13 cellular contexts compared by ENCODE assay signal in genomic region chr3:23671901-23672589, GRCh38.
DNase-seq lines count a peak whose midpoint lies in the region; ATAC-seq and TF ChIP-seq lines count a peak whose summit lies in the region.
"Had no signal": no experiment of that assay in that cellular context is flagged by ENCODE, and none has a peak within 500 bp of the region (broad histone marks: within the 10 kb centered on the region; RNA-seq: fewer than 3 reads in every experiment).

No MANE protein-coding gene starts in this region.

- H2AFZ ChIP-seq in PC-9 (peak overlapping the region; percentile 73), trophoblast cell (ENCODE audit: insufficient read depth, low read length, poor library complexity) (no peak overlapping the region)

- no peak overlapping the region for H3K9ac ChIP-seq in trophoblast cell (ENCODE audit: low read length)
- H3K9ac ChIP-seq: BLaER1 treated with 17β-estradiol and CSF1 and Interleukin-3, amounts not matched to agents 10 nM and 100 nM had no signal

- intact Hi-C loops in PC-9 (cut with micrococcal nuclease; ENCODE audit: unreplicated experiment): no loop called here
- intact Hi-C loops in CD4-positive, alpha-beta T cell (cut with DNase I, micrococcal nuclease): no loop called here

- peak; percentile 13 for DNase-seq in BE2C
- peak; percentile 65 to 89 for DNase-seq in PC-9
- DNase-seq in foreskin keratinocyte: peak in 1 of 2 donors; percentile 50
- peak; percentile 61 to 72 for DNase-seq in trophoblast cell
- DNase-seq in CD4-positive, alpha-beta T cell: no peak
- no peak for DNase-seq in activated CD8-positive, alpha-beta memory T cell treated with anti-CD3 and anti-CD28 coated beads, Interleukin-2, amount 50 U/mL, for 4 hours
- DNase-seq in activated T-cell treated with anti-CD3 and anti-CD28 coated beads, Interleukin-2, amount 50 U/mL, for 72 hours: no peak
- no peak for DNase-seq in cerebellum (ENCODE audit: low spot score)
- DNase-seq: activated naive CD4-positive, alpha-beta T cell treated with anti-CD3 and anti-CD28 coated beads, Interleukin-2, amount 10 ng/mL, durations not matched to agents 7 days and 5 days; stimulated activated CD8-positive, alpha-beta memory T cell treated with anti-CD3 and anti-CD28 coated beads, Interleukin-4, amount 100 ng/mL, for 48 hours had no signal

- no peak overlapping the region for H3K27ac Mint-ChIP-seq in CD4-positive, alpha-beta T cell
- H3K27ac Mint-ChIP-seq in activated T-cell treated with anti-CD3 and anti-CD28 coated beads, Interleukin-2, amount 50 U/mL, for 72 hours: no peak overlapping the region
- H3K27ac Mint-ChIP-seq: activated naive CD4-positive, alpha-beta T cell treated with anti-CD3 and anti-CD28 coated beads, Interleukin-2, amount 10 ng/mL, durations not matched to agents 7 days and 5 days had no signal

- no peaks in the 10 kb centered on the region for H3K9me2 ChIP-seq in PC-9 (ENCODE audit: insufficient read depth)

- H3K36me3 Mint-ChIP-seq in CD4-positive, alpha-beta T cell (ENCODE audit: low read depth): no peaks in the 10 kb centered on the region
- H3K36me3 Mint-ChIP-seq in activated T-cell treated with anti-CD3 and anti-CD28 coated beads, Interleukin-2, amount 50 U/mL, for 72 hours (ENCODE audit: insufficient read depth in 2 of 2): no peaks in the 10 kb centered on the region
- H3K36me3 Mint-ChIP-seq: activated naive CD4-positive, alpha-beta T cell treated with anti-CD3 and anti-CD28 coated beads, Interleukin-2, amount 10 ng/mL, durations not matched to agents 7 days and 5 days had no signal

- peak overlapping the region; percentile 72 for H3K27ac ChIP-seq in PC-9
- H3K27ac ChIP-seq in foreskin keratinocyte: no peak overlapping the region
- no peak overlapping the region for H3K27ac ChIP-seq in trophoblast cell (ENCODE audit: low read depth, low read length)
- H3K27ac ChIP-seq in CD4-positive, alpha-beta T cell (ENCODE audit: low read depth, low read length): no peak overlapping the region
- H3K27ac ChIP-seq: BLaER1 treated with 17β-estradiol and CSF1 and Interleukin-3, amounts not matched to agents 10 nM and 100 nM; neutrophil; VCaP had no signal

- POLR2A ChIA-PET in PC-9 (lab: Charles Lee; ENCODE audit: unreplicated experiment): no interaction called here
- POLR2A ChIA-PET in CD4-positive, alpha-beta T cell (lab: Charles Lee): no interaction called here

- no peak overlapping the region for H2AK5ac ChIP-seq in trophoblast cell (ENCODE audit: low read length)

- no peaks in the 10 kb centered on the region for H3K4me1 Mint-ChIP-seq in CD4-positive, alpha-beta T cell (ENCODE audit: low read depth)
- no peaks in the 10 kb centered on the region for H3K4me1 Mint-ChIP-seq in activated T-cell treated with anti-CD3 and anti-CD28 coated beads, Interleukin-2, amount 50 U/mL, for 72 hours (ENCODE audit: low read depth)
- H3K4me1 Mint-ChIP-seq: activated naive CD4-positive, alpha-beta T cell treated with anti-CD3 and anti-CD28 coated beads, Interleukin-2, amount 10 ng/mL, durations not matched to agents 7 days and 5 days had no signal

- H3K79me2 ChIP-seq in PC-9 (ENCODE audit: low read depth): no peaks in the 10 kb centered on the region
- no peaks in the 10 kb centered on the region for H3K79me2 ChIP-seq in trophoblast cell (ENCODE audit: control insufficient read depth, insufficient read depth, low read length, poor library complexity)

- CTCF ChIA-PET in PC-9 (lab: Charles Lee): no interaction called here
- CTCF ChIA-PET in CD4-positive, alpha-beta T cell (lab: Charles Lee): no interaction called here

- H3F3A ChIP-seq in PC-9 (ENCODE audit: insufficient read depth, low read depth): peaks cover 40% of the 10 kb centered on the region

- H3K4me2 ChIP-seq in PC-9 (peak overlapping the region; percentile 83), trophoblast cell (ENCODE audit: low read length) (no peak overlapping the region)
- H3K4me2 ChIP-seq: BLaER1 treated with 17β-estradiol and CSF1 and Interleukin-3, amounts not matched to agents 10 nM and 100 nM had no signal

- no peak overlapping the region for H3K4me3 Mint-ChIP-seq in CD4-positive, alpha-beta T cell
- H3K4me3 Mint-ChIP-seq in activated T-cell treated with anti-CD3 and anti-CD28 coated beads, Interleukin-2, amount 50 U/mL, for 72 hours: no peak overlapping the region
- H3K4me3 Mint-ChIP-seq: activated naive CD4-positive, alpha-beta T cell treated with anti-CD3 and anti-CD28 coated beads, Interleukin-2, amount 10 ng/mL, durations not matched to agents 7 days and 5 days had no signal

- TF ChIP-seq CTCF in BE2C (IDR thresholded peaks at IDR 0.05; ENCODE audit: low read depth, low read length) (no peak), PC-9 (conservative IDR thresholded peaks at IDR 0.05) (no peak), foreskin keratinocyte (conservative IDR thresholded peaks at IDR 0.05) (peak; percentile 38)
- TF ChIP-seq CTCF in CD4-positive, alpha-beta T cell (IDR thresholded peaks at IDR 0.05): no peak

- BruUV-seq in PC-9 (replicated peaks; lab: Mats Ljungman, UMichigan): no TSS peak

- H2BK120ac ChIP-seq in trophoblast cell (ENCODE audit: insufficient read depth, low read length, poor library complexity): no peak overlapping the region

- H4K8ac ChIP-seq in trophoblast cell (ENCODE audit: low read depth, low read length): no peak overlapping the region

- peak; percentile 70 for ATAC-seq in foreskin keratinocyte
- no peak for ATAC-seq in CD4-positive, alpha-beta T cell (ENCODE audit: poor library complexity)
- ATAC-seq in activated T-cell treated with anti-CD3 and anti-CD28 coated beads, Interleukin-2, amount 50 U/mL, for 72 hours (replicated peaks in 1 of 2): no peak

- H3K79me1 ChIP-seq in trophoblast cell (ENCODE audit: low read length): no peaks in the 10 kb centered on the region

- H3K18ac ChIP-seq in trophoblast cell (ENCODE audit: low read length): no peak overlapping the region

- no peaks in the 10 kb centered on the region for H3K9me3 Mint-ChIP-seq in CD4-positive, alpha-beta T cell
- no peaks in the 10 kb centered on the region for H3K9me3 Mint-ChIP-seq in activated T-cell treated with anti-CD3 and anti-CD28 coated beads, Interleukin-2, amount 50 U/mL, for 72 hours
- H3K9me3 Mint-ChIP-seq: activated naive CD4-positive, alpha-beta T cell treated with anti-CD3 and anti-CD28 coated beads, Interleukin-2, amount 10 ng/mL, durations not matched to agents 7 days and 5 days had no signal

- H3K4me1 ChIP-seq in BE2C (no peaks in the 10 kb centered on the region), PC-9 (replicated peaks; ENCODE audit: insufficient read depth) (peaks cover 63% of the 10 kb centered on the region), foreskin keratinocyte (peaks cover 15% of the 10 kb centered on the region), trophoblast cell (ENCODE audit: control insufficient read depth in 1 of 2, insufficient read depth in 2 of 2, low read length in 2 of 2) (no peaks in the 10 kb centered on the region)
- H3K4me1 ChIP-seq: BLaER1 treated with 17β-estradiol and CSF1 and Interleukin-3, amounts not matched to agents 10 nM and 100 nM had no signal

- no peak overlapping the region for H4K12ac ChIP-seq in trophoblast cell (ENCODE audit: low read depth, low read length)

- no peaks in the 10 kb centered on the region for H3K36me3 ChIP-seq in BE2C
- no peaks in the 10 kb centered on the region for H3K36me3 ChIP-seq in PC-9 (ENCODE audit: low read depth)
- no peaks in the 10 kb centered on the region for H3K36me3 ChIP-seq in trophoblast cell (ENCODE audit: control insufficient read depth in 1 of 2, insufficient read depth in 2 of 2, low read length in 2 of 2)
- H3K36me3 ChIP-seq: BLaER1 treated with 17β-estradiol and CSF1 and Interleukin-3, amounts not matched to agents 10 nM and 100 nM; neutrophil had no signal

- H3K4ac ChIP-seq in trophoblast cell (ENCODE audit: low read depth, low read length): no peak overlapping the region

- H3K14ac ChIP-seq in trophoblast cell (ENCODE audit: low read length): no peak overlapping the region

- no peak overlapping the region for H2BK12ac ChIP-seq in trophoblast cell (ENCODE audit: low read length)

- H3K9me3 ChIP-seq in BE2C: no peaks in the 10 kb centered on the region
- no peaks in the 10 kb centered on the region for H3K9me3 ChIP-seq in PC-9 (ENCODE audit: insufficient read depth, low read depth)
- H3K9me3 ChIP-seq in trophoblast cell (ENCODE audit: insufficient read depth, low read depth, low read length): peaks cover 2% of the 10 kb centered on the region
- no peaks in the 10 kb centered on the region for H3K9me3 ChIP-seq in CD4-positive, alpha-beta T cell (ENCODE audit: control insufficient read depth, low read length)
- H3K9me3 ChIP-seq: neutrophil had no signal

- H4K20me1 ChIP-seq in PC-9 (ENCODE audit: insufficient read depth): no peaks in the 10 kb centered on the region
- H4K20me1 ChIP-seq: BLaER1 treated with 17β-estradiol and CSF1 and Interleukin-3, amounts not matched to agents 10 nM and 100 nM had no signal

- H3K27me3 ChIP-seq in BE2C (no peaks in the 10 kb centered on the region), PC-9 (ENCODE audit: insufficient read depth, low read depth) (no peaks in the 10 kb centered on the region), foreskin keratinocyte (no peaks in the 10 kb centered on the region), trophoblast cell (ENCODE audit: insufficient read depth, low read length) (no peaks in the 10 kb centered on the region)
- no peaks in the 10 kb centered on the region for H3K27me3 ChIP-seq in CD4-positive, alpha-beta T cell (ENCODE audit: control insufficient read depth, insufficient read depth, low read length)
- H3K27me3 ChIP-seq: BLaER1 treated with 17β-estradiol and CSF1 and Interleukin-3, amounts not matched to agents 10 nM and 100 nM had no signal

- no peak overlapping the region for H4K91ac ChIP-seq in trophoblast cell (ENCODE audit: low read depth, low read length)

- H2BK5ac ChIP-seq in trophoblast cell (ENCODE audit: low read depth, low read length, poor library complexity): no peak overlapping the region

- H3K27me3 Mint-ChIP-seq in CD4-positive, alpha-beta T cell: peaks cover 37% of the 10 kb centered on the region
- H3K27me3 Mint-ChIP-seq in activated T-cell treated with anti-CD3 and anti-CD28 coated beads, Interleukin-2, amount 50 U/mL, for 72 hours (ENCODE audit: low read depth): peaks cover 27% of the 10 kb centered on the region

- H3K4me3 ChIP-seq in BE2C (ENCODE audit: low read depth, low read length): peak overlapping the region; percentile 28
- peak overlapping the region; percentile 54; the same call in 1 of the 2 replicates for H3K4me3 ChIP-seq in PC-9
- H3K4me3 ChIP-seq in trophoblast cell (ENCODE audit: low read depth, low read length): no peak overlapping the region
- H3K4me3 ChIP-seq: BLaER1 treated with 17β-estradiol and CSF1 and Interleukin-3, amounts not matched to agents 10 nM and 100 nM had no signal

- whole genome bisulfite sequencing in trophoblast cell (ENCODE audit: extremely low coverage, insufficient coverage, insufficient read length): no CpG with 5 or more reads among the region's 36 CpGs

- H3K23ac ChIP-seq in trophoblast cell (ENCODE audit: low read length): no peak overlapping the region

Comparison
In these comparisons a context has a peak if more than half of its experiments do, and no peak if none do; other contexts are left out.
1. DNase-seq: peak in BE2C (single experiment), PC-9 (2 of 2) and trophoblast cell (2 of 2); none in CD4-positive, alpha-beta T cell (0 of 10), activated CD8-positive, alpha-beta memory T cell treated with anti-CD3 and anti-CD28 coated beads, Interleukin-2, amount 50 U/mL, for 4 hours (single experiment), activated T-cell treated with anti-CD3 and anti-CD28 coated beads, Interleukin-2, amount 50 U/mL, for 72 hours (0 of 2) and cerebellum (single experiment).